In the genomic region with DNA sequence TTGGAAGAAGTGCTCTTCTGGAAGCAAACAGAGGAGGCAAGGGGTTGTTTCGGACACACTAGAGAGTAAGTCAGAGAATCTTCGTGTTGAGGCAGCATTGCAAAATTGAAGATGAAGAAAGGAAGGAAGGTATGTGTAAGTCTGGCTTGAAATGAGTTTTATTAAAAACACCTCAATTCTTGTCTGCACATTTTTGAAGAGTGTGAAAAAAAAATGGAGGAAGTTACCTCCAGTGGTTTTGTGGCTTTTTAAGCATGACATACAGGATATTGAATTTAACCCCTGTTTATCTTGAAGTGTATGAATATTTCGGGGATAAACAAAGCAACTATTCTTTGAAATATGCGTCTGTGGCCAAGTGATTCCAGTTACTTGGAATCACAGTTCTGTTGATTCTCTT, we compare ENCODE assay signal across 9 cellular contexts.
DNase-seq lines count a peak whose midpoint lies in the region; ATAC-seq and TF ChIP-seq lines count a peak whose summit lies in the region.
"Had no signal": no experiment of that assay in that cellular context is flagged by ENCODE, and none has a peak within 500 bp of the region (broad histone marks: within the 10 kb centered on the region; RNA-seq: fewer than 3 reads in every experiment).

No MANE protein-coding gene starts in this region.

- peak overlapping the region; percentile 67 for H3K4me2 ChIP-seq in Karpas-422 (ENCODE audit: low read depth, low read length, poor library complexity, severe bottlenecking)

- in situ Hi-C loops in astrocyte of the spinal cord (cut with HindIII; ENCODE audit: low sequenced_read_pairs): no loop called here

- CTCF ChIA-PET in CD8-positive, alpha-beta T cell (lab: Charles Lee): interaction anchor here (0.7 to 4.8 kb wide), 4 partner anchors 48 to 114 kb away, joined by 3 to 48 read pairs (median 6); no protein-coding TSS in a partner anchor

- H3K4me3 Mint-ChIP-seq in CD8-positive, alpha-beta T cell: peak overlapping the region; percentile 70
- peak overlapping the region; percentile 87 for H3K4me3 Mint-ChIP-seq in natural killer cell treated with Interleukin-12 subunit alpha and Interleukin-12 subunit beta and Interleukin-15 and Interleukin-18, amount 100 ng/mL, for 72 hours
- H3K4me3 Mint-ChIP-seq in glutamatergic neuron (ENCODE audit: unreplicated experiment): no peak overlapping the region

- peak overlapping the region; percentile 86 for H3K27ac ChIP-seq in CD8-positive, alpha-beta T cell (ENCODE audit: low read depth, low read length)
- no peak overlapping the region for H3K27ac ChIP-seq in Karpas-422 (ENCODE audit: low read length)

- H3K27me3 ChIP-seq in CD8-positive, alpha-beta T cell (ENCODE audit: insufficient read depth, low read length): no peaks in the 10 kb centered on the region
- no peaks in the 10 kb centered on the region for H3K27me3 ChIP-seq in Karpas-422 (ENCODE audit: low read length)

- ATAC-seq in CD8-positive, alpha-beta T cell: peak; percentile 59
- peak; percentile 74 to 76 for ATAC-seq in natural killer cell treated with Interleukin-12 subunit alpha and Interleukin-12 subunit beta and Interleukin-15 and Interleukin-18, amount 100 ng/mL, for 72 hours

- no peaks in the 10 kb centered on the region for H3K9me3 Mint-ChIP-seq in CD8-positive, alpha-beta T cell
- H3K9me3 Mint-ChIP-seq in natural killer cell treated with Interleukin-12 subunit alpha and Interleukin-12 subunit beta and Interleukin-15 and Interleukin-18, amount 100 ng/mL, for 72 hours: no peaks in the 10 kb centered on the region
- H3K9me3 Mint-ChIP-seq in glutamatergic neuron (ENCODE audit: unreplicated experiment): no peaks in the 10 kb centered on the region

- peak overlapping the region; percentile 73 for H3K4me3 ChIP-seq in CD8-positive, alpha-beta T cell (ENCODE audit: low read depth, low read length)
- H3K4me3 ChIP-seq in Karpas-422 (ENCODE audit: low read length) (no peak overlapping the region), astrocyte of the spinal cord (ENCODE audit: low read depth, low read length) (no peak overlapping the region)

- H3K9me3 ChIP-seq in CD8-positive, alpha-beta T cell (ENCODE audit: low read length): no peaks in the 10 kb centered on the region
- H3K9me3 ChIP-seq in Karpas-422 (ENCODE audit: low read length): no peaks in the 10 kb centered on the region

- H3K4me1 Mint-ChIP-seq in CD8-positive, alpha-beta T cell (ENCODE audit: low read depth): peaks cover 64% of the 10 kb centered on the region
- H3K4me1 Mint-ChIP-seq in natural killer cell treated with Interleukin-12 subunit alpha and Interleukin-12 subunit beta and Interleukin-15 and Interleukin-18, amount 100 ng/mL, for 72 hours (ENCODE audit: low read depth in 2 of 2): peaks cover 41 to 50% of the 10 kb centered on the region in 2 donors
- peaks cover 1% of the 10 kb centered on the region for H3K4me1 Mint-ChIP-seq in glutamatergic neuron (ENCODE audit: low read depth, unreplicated experiment)

- no peaks in the 10 kb centered on the region for H3K9me2 ChIP-seq in Karpas-422 (replicated peaks; ENCODE audit: insufficient read depth, low read length)

- no peaks in the 10 kb centered on the region for H3K36me3 ChIP-seq in CD8-positive, alpha-beta T cell (ENCODE audit: insufficient read depth, low read length)
- H3K36me3 ChIP-seq in Karpas-422 (ENCODE audit: insufficient read depth, low read length): no peaks in the 10 kb centered on the region

- H3K27me3 Mint-ChIP-seq in CD8-positive, alpha-beta T cell (ENCODE audit: low read depth): no peaks in the 10 kb centered on the region
- H3K27me3 Mint-ChIP-seq in natural killer cell treated with Interleukin-12 subunit alpha and Interleukin-12 subunit beta and Interleukin-15 and Interleukin-18, amount 100 ng/mL, for 72 hours: no peaks in the 10 kb centered on the region
- peaks cover 3% of the 10 kb centered on the region for H3K27me3 Mint-ChIP-seq in glutamatergic neuron (ENCODE audit: unreplicated experiment)

- H3K27ac Mint-ChIP-seq in CD8-positive, alpha-beta T cell: peak overlapping the region; percentile 97
- peak overlapping the region; percentile 95 to 96 for H3K27ac Mint-ChIP-seq in natural killer cell treated with Interleukin-12 subunit alpha and Interleukin-12 subunit beta and Interleukin-15 and Interleukin-18, amount 100 ng/mL, for 72 hours
- no peak overlapping the region for H3K27ac Mint-ChIP-seq in glutamatergic neuron (ENCODE audit: unreplicated experiment)

- H3K9ac ChIP-seq in Karpas-422 (ENCODE audit: low read length): no peak overlapping the region

- intact Hi-C loops in CD8-positive, alpha-beta T cell (cut with DNase I, micrococcal nuclease): loop anchor here (1.0 to 10.0 kb wide), 3 partner anchors 29 to 1354 kb away; a partner anchor contains a TSS
- intact Hi-C loops in posterior vena cava (cut with DNase I): loop anchor here (10.0 kb wide), 2 partner anchors 56 to 66 kb away; no protein-coding TSS in a partner anchor

- peaks cover 34% of the 10 kb centered on the region for H3K36me3 Mint-ChIP-seq in CD8-positive, alpha-beta T cell
- H3K36me3 Mint-ChIP-seq in natural killer cell treated with Interleukin-12 subunit alpha and Interleukin-12 subunit beta and Interleukin-15 and Interleukin-18, amount 100 ng/mL, for 72 hours: peaks cover 30% of the 10 kb centered on the region
- H3K36me3 Mint-ChIP-seq in glutamatergic neuron (ENCODE audit: unreplicated experiment): no peaks in the 10 kb centered on the region

- H3K4me1 ChIP-seq in CD8-positive, alpha-beta T cell (ENCODE audit: insufficient read depth, low read length): peaks cover 36% of the 10 kb centered on the region
- H3K4me1 ChIP-seq in Karpas-422 (ENCODE audit: low read length): peaks cover 58% of the 10 kb centered on the region

- H4K20me1 ChIP-seq in Karpas-422 (ENCODE audit: insufficient read depth, low read depth, low read length): no peaks in the 10 kb centered on the region

- POLR2A ChIA-PET in CD8-positive, alpha-beta T cell (lab: Charles Lee): interaction anchor here (1.1 to 3.7 kb wide), 3 partner anchors 14 to 56 kb away, joined by 3 to 38 read pairs (median 16); no protein-coding TSS in a partner anchor

- no peak for DNase-seq in CD8-positive, alpha-beta T cell
- no peak for DNase-seq in Karpas-422
- DNase-seq in astrocyte of the spinal cord (ENCODE audit: low read depth, low spot score): peak; percentile 42
- DNase-seq in natural killer cell treated with Interleukin-12 subunit alpha and Interleukin-12 subunit beta and Interleukin-15 and Interleukin-18, amount 100 ng/mL, for 72 hours (ENCODE audit: low spot score): no peak
- DNase-seq in NCI-H524 treated with DMSO at 0.1 percent for 48 hours (lab: John Stamatoyannopoulos, UW): no peak
- no peak for DNase-seq in glutamatergic neuron
- no peak for DNase-seq in posterior vena cava (ENCODE audit: low spot score)
- no peak for DNase-seq in hippocampal formation (lab: John Stamatoyannopoulos, UW)
- DNase-seq: activated CD4-positive, alpha-beta T cell treated with anti-CD3 and anti-CD28 coated beads for 48 hours had no signal

- H3K79me2 ChIP-seq in Karpas-422 (ENCODE audit: low read length): no peaks in the 10 kb centered on the region

- no peak overlapping the region for H2AFZ ChIP-seq in Karpas-422 (ENCODE audit: low read length)

- TF ChIP-seq CTCF in CD8-positive, alpha-beta T cell (IDR thresholded peaks at IDR 0.05): no peak
- TF ChIP-seq CTCF in astrocyte of the spinal cord (IDR thresholded peaks at IDR 0.05; ENCODE audit: low read depth, low read length) (no peak), glutamatergic neuron (IDR thresholded peaks at IDR 0.05; ENCODE audit: partially characterized antibody, unreplicated experiment) (no peak)
